In the genomic region with DNA sequence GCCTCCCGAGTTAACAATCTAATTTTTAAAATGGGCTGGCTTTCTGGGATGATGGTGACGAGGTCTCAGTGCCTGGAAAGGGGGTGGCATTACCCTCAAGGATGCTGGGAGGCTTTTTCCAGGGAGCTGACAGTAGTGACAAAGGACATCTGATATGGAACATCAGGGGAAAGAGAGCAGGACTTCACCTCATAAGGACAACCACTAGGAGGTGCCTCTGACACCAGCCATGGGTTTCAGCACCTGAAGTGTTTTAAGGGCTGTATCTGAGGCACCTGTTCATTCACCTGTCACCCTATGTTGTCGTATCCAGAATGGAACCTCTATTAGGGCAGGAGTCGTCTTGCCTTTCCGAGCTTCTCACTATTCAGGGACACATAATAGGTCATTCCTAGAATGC, we compare ENCODE assay signal across 19 cellular contexts. TPM values are rescaled to one million over a fixed set of nuclear protein-coding genes. Genes with fewer than 3 reads are reported as not detected.
DNase-seq lines count a peak whose midpoint lies in the region; ATAC-seq and TF ChIP-seq lines count a peak whose summit lies in the region.
"Had no signal": no experiment of that assay in that cellular context is flagged by ENCODE, and none has a peak within 500 bp of the region (broad histone marks: within the 10 kb centered on the region; RNA-seq: fewer than 3 reads in every experiment).

No MANE protein-coding gene starts in this region.

- 67% methylated on average over 5 of the region's 5 CpGs for WGBS in hepatocyte (ENCODE audit: low lambda C conversion rate, missing lambda C conversion rate)

- no peaks in the 10 kb centered on the region for H3K4me1 Mint-ChIP-seq in MCF 10A (ENCODE audit: insufficient read depth, unreplicated experiment)
- H3K4me1 Mint-ChIP-seq: activated CD4-positive, alpha-beta memory T cell treated with anti-CD3 and anti-CD28 coated beads, Interleukin-2, amount 10 ng/mL, durations not matched to agents 7 days and 5 days; neural progenitor cell had no signal

- TF ChIP-seq CTCF in MCF 10A (IDR thresholded peaks at IDR 0.05; ENCODE audit: unreplicated experiment) (peak; percentile 13), breast epithelium (IDR thresholded peaks at IDR 0.05) (no peak), PC-3 (conservative IDR thresholded peaks at IDR 0.05; ENCODE audit: low read depth, low read length) (peak; percentile 60), hepatocyte (IDR thresholded peaks at IDR 0.05; ENCODE audit: poor library complexity) (no peak)

- H3K9me3 ChIP-seq in breast epithelium (no peaks in the 10 kb centered on the region), PC-3 (ENCODE audit: low read length) (no peaks in the 10 kb centered on the region), hepatocyte (ENCODE audit: low read depth) (no peaks in the 10 kb centered on the region)
- H3K9me3 ChIP-seq: SJSA1 had no signal

- TF ChIP-seq POLR2A in breast epithelium (IDR thresholded peaks at IDR 0.05) = no peak

- no peaks in the 10 kb centered on the region for H3K36me3 ChIP-seq in breast epithelium
- H3K36me3 ChIP-seq in PC-3 (ENCODE audit: low read depth, low read length) = no peaks in the 10 kb centered on the region
- no peaks in the 10 kb centered on the region for H3K36me3 ChIP-seq in hepatocyte (replicated peaks; ENCODE audit: insufficient read depth, low read depth)
- H3K36me3 ChIP-seq: neural progenitor cell, SJSA1 had no signal

- no peaks in the 10 kb centered on the region for H3F3A ChIP-seq in PC-3 (ENCODE audit: low read length, unreplicated experiment)

- H4K20me1 ChIP-seq in PC-3 (ENCODE audit: low read length) (no peaks in the 10 kb centered on the region), hepatocyte (ENCODE audit: insufficient read depth, poor library complexity, severe bottlenecking) (no peaks in the 10 kb centered on the region)

- H3K9me2 ChIP-seq in PC-3 (replicated peaks; ENCODE audit: low read length) = no peaks in the 10 kb centered on the region
- no peaks in the 10 kb centered on the region for H3K9me2 ChIP-seq in hepatocyte (replicated peaks; ENCODE audit: insufficient read depth)

- no peak overlapping the region for H3K27ac Mint-ChIP-seq in MCF 10A (ENCODE audit: low read depth, unreplicated experiment)
- H3K27ac Mint-ChIP-seq: activated CD4-positive, alpha-beta memory T cell treated with anti-CD3 and anti-CD28 coated beads, Interleukin-2, amount 10 ng/mL, durations not matched to agents 7 days and 5 days; neural progenitor cell; stimulated activated memory B cell treated with anti-CD40 and anti-IgM and Interleukin-4, amounts not matched to agents 10 μg/mL and 1 μg/mL and 100 μg/mL, for 72 hours had no signal

- H3K4me3 Mint-ChIP-seq in MCF 10A (ENCODE audit: unreplicated experiment) = no peak overlapping the region
- H3K4me3 Mint-ChIP-seq: activated CD4-positive, alpha-beta memory T cell treated with anti-CD3 and anti-CD28 coated beads, Interleukin-2, amount 10 ng/mL, durations not matched to agents 7 days and 5 days; neural progenitor cell; stimulated activated memory B cell treated with anti-CD40 and anti-IgM and Interleukin-4, amounts not matched to agents 10 μg/mL and 1 μg/mL and 100 μg/mL, for 72 hours had no signal

- H2AFZ ChIP-seq in PC-3 (ENCODE audit: low read length) (no peak overlapping the region), hepatocyte (no peak overlapping the region)
- H2AFZ ChIP-seq: neural progenitor cell had no signal

- CTCF ChIA-PET in MCF 10A (lab: Yijun Ruan, JAX) = interaction anchor here (1.3 kb wide), 1 partner anchor 95 kb away, joined by 4 read pairs; no protein-coding TSS in a partner anchor
- CTCF ChIA-PET in PC-3 (lab: Charles Lee) = interaction anchor here (0.6 kb wide), 1 partner anchor 11 kb away, joined by 3 read pairs; no protein-coding TSS in a partner anchor

- H3K36me3 Mint-ChIP-seq in MCF 10A (ENCODE audit: insufficient read depth, unreplicated experiment) = no peaks in the 10 kb centered on the region
- H3K36me3 Mint-ChIP-seq: neural progenitor cell; stimulated activated memory B cell treated with anti-CD40 and anti-IgM and Interleukin-4, amounts not matched to agents 10 μg/mL and 1 μg/mL and 100 μg/mL, for 72 hours had no signal

- H3K27ac ChIP-seq in breast epithelium (no peak overlapping the region), PC-3 (ENCODE audit: low read length) (no peak overlapping the region), hepatocyte (no peak overlapping the region)
- H3K27ac ChIP-seq: neural progenitor cell, SJSA1 had no signal

- BruUV-seq in MCF 10A (replicated peaks; lab: Mats Ljungman, UMichigan) (no TSS peak), PC-3 (replicated peaks; lab: Mats Ljungman, UMichigan) (no TSS peak)

- no peaks in the 10 kb centered on the region for H3K27me3 Mint-ChIP-seq in MCF 10A (ENCODE audit: insufficient read depth, unreplicated experiment)

- H3K27me3 ChIP-seq in breast epithelium (no peaks in the 10 kb centered on the region), PC-3 (ENCODE audit: low read length) (no peaks in the 10 kb centered on the region), hepatocyte (no peaks in the 10 kb centered on the region)
- H3K27me3 ChIP-seq: SJSA1 had no signal

- H3K4me3 ChIP-seq in breast epithelium (no peak overlapping the region), PC-3 (ENCODE audit: low read length) (no peak overlapping the region), hepatocyte (no peak overlapping the region)
- H3K4me3 ChIP-seq: neural progenitor cell, SJSA1 had no signal

- DNase-seq in MCF 10A (ENCODE audit: unreplicated experiment) (peak; percentile 30), breast epithelium (ENCODE audit: low spot score in 2 of 2) (no peak), PC-3 (peak; percentile 47), hepatocyte (ENCODE audit: low spot score) (peak; percentile 6), NCI-H1436 treated with DMSO at 0.1 percent for 48 hours (lab: John Stamatoyannopoulos, UW) (no peak), NCI-H1417 treated with DMSO at 0.1 percent for 48 hours (lab: John Stamatoyannopoulos, UW) (no peak)
- DNase-seq: activated CD4-positive, alpha-beta memory T cell treated with anti-CD3 and anti-CD28 coated beads, Interleukin-2, amount 10 ng/mL, durations not matched to agents 7 days and 5 days; amygdala; NCI-H2029 treated with DMSO at 0.1 percent for 48 hours; NK-92 treated with Interleukin-12 subunit alpha and Interleukin-12 subunit beta, amount 100 ng/mL, for 24 hours had no signal

- H3K79me2 ChIP-seq in PC-3 (ENCODE audit: low read length) (no peaks in the 10 kb centered on the region), hepatocyte (no peaks in the 10 kb centered on the region)

- H3K9me3 Mint-ChIP-seq in MCF 10A (ENCODE audit: unreplicated experiment) = no peaks in the 10 kb centered on the region
- H3K9me3 Mint-ChIP-seq: activated CD4-positive, alpha-beta memory T cell treated with anti-CD3 and anti-CD28 coated beads, Interleukin-2, amount 10 ng/mL, durations not matched to agents 7 days and 5 days had no signal

- no peak overlapping the region for H3K9ac ChIP-seq in PC-3 (ENCODE audit: low read length)
- H3K9ac ChIP-seq: neural progenitor cell had no signal

- POLR2A ChIA-PET in MCF 10A (lab: Yijun Ruan, JAX) = interaction anchor here (0.6 kb wide), 1 partner anchor 282 kb away, joined by 3 read pairs; no protein-coding TSS in a partner anchor
- POLR2A ChIA-PET in PC-3 (lab: Charles Lee; ENCODE audit: unreplicated experiment) = no interaction called here

- ATAC-seq in PC-3 (peak; percentile 73), HG03432 (IDR thresholded peaks at IDR 0.05; ENCODE audit: unreplicated experiment) (no peak), HG03460 (IDR thresholded peaks at IDR 0.05; ENCODE audit: unreplicated experiment) (no peak)
- ATAC-seq: sciatic nerve; stimulated activated memory B cell treated with anti-CD40 and anti-IgM and Interleukin-4, amounts not matched to agents 10 μg/mL and 1 μg/mL and 100 μg/mL, for 72 hours had no signal

- H3K4me1 ChIP-seq in breast epithelium (no peaks in the 10 kb centered on the region), PC-3 (ENCODE audit: insufficient read depth, low read length) (no peaks in the 10 kb centered on the region), hepatocyte (ENCODE audit: insufficient read depth) (peaks cover 6% of the 10 kb centered on the region)
- H3K4me1 ChIP-seq: neural progenitor cell, SJSA1 had no signal

- intact Hi-C loops in MCF 10A (cut with micrococcal nuclease) (no loop called here), breast epithelium (cut with DNase I; ENCODE audit: low total_unique reads) (loop anchor here (2.0 kb wide), 1 partner anchor 47 kb away; no protein-coding TSS in a partner anchor), PC-3 (cut with micrococcal nuclease) (no loop called here)

- H3K4me2 ChIP-seq in PC-3 (ENCODE audit: low read length) (no peak overlapping the region), hepatocyte (no peak overlapping the region)
- H3K4me2 ChIP-seq: neural progenitor cell had no signal

RNA-seq across cellular contexts. Expression of gene IL36B, which starts 10.8 kb away (rescaled TPM):
- total RNA-seq in MCF 10A (2022) = not detected in 2 replicates
- total RNA-seq in breast epithelium = not detected
- not detected in 2 replicates for total RNA-seq in PC-3 (2014; rRNA removed)
- total RNA-seq in hepatocyte = not detected in 2 replicates
- not detected in 2 replicates for polyA plus RNA-seq in hepatocyte
- total RNA-seq: activated CD4-positive, alpha-beta memory T cell treated with anti-CD3 and anti-CD28 coated beads, Interleukin-2, amount 10 ng/mL, durations not matched to agents 7 days and 5 days; lung microvascular endothelial cell; sciatic nerve; SJSA1; urinary bladder had no signal
- polyA plus RNA-seq: AG04450, urinary bladder had no signal

RNA-seq across cellular contexts. Expression of gene IL36RN, which starts 17.1 kb away (rescaled TPM):
- total RNA-seq in MCF 10A (2022) (not detected in 2 replicates), breast epithelium (not detected), PC-3 (2014; rRNA removed) (0.36 TPM in 1 of 2 replicates, not detected in the other), hepatocyte (0.12 and 0.63 TPM in 2 replicates)
- polyA plus RNA-seq in hepatocyte = 0.23 and 0.49 TPM in 2 replicates
- total RNA-seq: activated CD4-positive, alpha-beta memory T cell treated with anti-CD3 and anti-CD28 coated beads, Interleukin-2, amount 10 ng/mL, durations not matched to agents 7 days and 5 days; lung microvascular endothelial cell; sciatic nerve; SJSA1 had no signal
- polyA plus RNA-seq: AG04450, urinary bladder had no signal

RNA-seq across cellular contexts. Expression of gene IL1F10, which starts 25.9 kb away (rescaled TPM):
- total RNA-seq in MCF 10A (2022) (not detected in 2 replicates), breast epithelium (not detected), PC-3 (2014; rRNA removed) (not detected in 2 replicates), hepatocyte (not detected in 2 replicates)
- not detected in 2 replicates for polyA plus RNA-seq in hepatocyte
- total RNA-seq: activated CD4-positive, alpha-beta memory T cell treated with anti-CD3 and anti-CD28 coated beads, Interleukin-2, amount 10 ng/mL, durations not matched to agents 7 days and 5 days; lung microvascular endothelial cell; sciatic nerve; SJSA1; urinary bladder had no signal
- polyA plus RNA-seq: AG04450, urinary bladder had no signal

RNA-seq across cellular contexts. Expression of gene IL36A, which starts 36.6 kb away (rescaled TPM):
- total RNA-seq in MCF 10A (2022) = not detected in 2 replicates
- total RNA-seq in breast epithelium = not detected
- total RNA-seq in PC-3 (2014; rRNA removed) = not detected in 2 replicates
- total RNA-seq in hepatocyte = not detected in 2 replicates
- polyA plus RNA-seq in hepatocyte = not detected in 2 replicates
- total RNA-seq: activated CD4-positive, alpha-beta memory T cell treated with anti-CD3 and anti-CD28 coated beads, Interleukin-2, amount 10 ng/mL, durations not matched to agents 7 days and 5 days; lung microvascular endothelial cell; sciatic nerve; SJSA1; urinary bladder had no signal
- polyA plus RNA-seq: AG04450, urinary bladder had no signal

Comparison
In these comparisons a context has a peak if more than half of its experiments do, and no peak if none do; other contexts are left out.
1. DNase-seq: peak in MCF 10A (single experiment), PC-3 (single experiment) and hepatocyte (single experiment); none in breast epithelium (0 of 2), NCI-H1436 treated with DMSO at 0.1 percent for 48 hours (single experiment) and NCI-H1417 treated with DMSO at 0.1 percent for 48 hours (single experiment).
2. CTCF ChIP-seq: peak in MCF 10A (single experiment) and PC-3 (single experiment); none in breast epithelium (0 of 3) and hepatocyte (single experiment).